Comparison of ENCODE assay signal across 22 cellular contexts in genomic region chr1:109304221-109304915, GRCh38. TPM values are rescaled to one million over a fixed set of nuclear protein-coding genes. Genes with fewer than 3 reads are reported as not detected.
A peak's percentile ranks its signal among the peaks of the same experiment; 100 is the strongest.
DNase-seq lines count a peak whose midpoint lies in the region; ATAC-seq, FAIRE-seq and TF ChIP-seq lines count a peak whose summit lies in the region.
"Had no signal": no experiment of that assay in that cellular context is flagged by ENCODE, and none has a peak within 500 bp of the region (broad histone marks: within the 10 kb centered on the region; RNA-seq: fewer than 3 reads in every experiment).

No MANE protein-coding gene starts in this region.

- H3K27ac ChIP-seq in WERI-Rb-1 (peak overlapping the region; percentile 83), gastroesophageal sphincter (peak overlapping the region; percentile 54 to 78 (median 78)), HepG2 (ENCODE audit: extremely low read length, insufficient read depth, low read length) (no peak overlapping the region), substantia nigra (ENCODE audit: low read depth, low read length, poor library complexity, severe bottlenecking) (peak overlapping the region; percentile 99)
- H3K27ac ChIP-seq: ascending aorta, RWPE1, thyroid gland had no signal

- H3K4me2 ChIP-seq in HepG2 (ENCODE audit: low read depth, low read length): no peak overlapping the region

- CTCF ChIA-PET in HepG2 (lab: Yijun Ruan, JAX; ENCODE audit: low intra/inter-chr PET ratio, low total read pairs): no interaction called here

- ATAC-seq in gastroesophageal sphincter (peak; percentile 26), HepG2 (no peak), GM18868 (IDR thresholded peaks at IDR 0.05; ENCODE audit: unreplicated experiment) (no peak)
- ATAC-seq: K562 had no signal

- H3K27me3 ChIP-seq in WERI-Rb-1 (ENCODE audit: insufficient read depth, low read depth, severe bottlenecking) (no peaks in the 10 kb centered on the region), gastroesophageal sphincter (no peaks in the 10 kb centered on the region), HepG2 (ENCODE audit: control insufficient read depth in 1 of 2, insufficient read depth in 2 of 2, low read length in 2 of 2) (no peaks in the 10 kb centered on the region)
- H3K27me3 ChIP-seq: ascending aorta, thyroid gland had no signal

- DNase-seq in WERI-Rb-1 (no peak), HepG2 (ENCODE audit: low spot score) (no peak), substantia nigra (lab: John Stamatoyannopoulos, UW) (peak in 45 of 49 donors; percentile 28 to 93 (median 72)), cortex of kidney (lab: John Stamatoyannopoulos, UW) (no peak), NCI-H2081 (lab: John Stamatoyannopoulos, UW) (no peak)
- DNase-seq in activated CD4-positive, alpha-beta T cell treated with anti-CD3 and anti-CD28 coated beads, Interleukin-2, amount 50 U/mL, for 4 hours: no peak
- DNase-seq: activated CD4-positive, alpha-beta T cell treated with anti-CD3 and anti-CD28 coated beads, Interleukin-2, amount 10 ng/mL, durations not matched to agents 7 days and 5 days; activated naive CD4-positive, alpha-beta T cell; Caco-2; endodermal cell; NCI-H187; stimulated activated CD4-positive, alpha-beta T cell treated with anti-CD3 and anti-CD28 coated beads, Interleukin-12 subunit alpha, Interleukin-12 subunit beta, amount 100 ng/mL, for 4 hours; thyroid gland had no signal

- no TSS peak for BruUV-seq in HepG2 (replicated peaks; lab: Mats Ljungman, UMichigan)

- in situ Hi-C loops in HepG2 (cut with HindIII; ENCODE audit: extremely low pct_ligation_motif_present, low pct_unique_long_range_greater_than_20kb): no loop called here

- peak; percentile 28 for FAIRE-seq in HepG2 (lab: Jason Lieb, UNC)
- FAIRE-seq: K562 had no signal

- intact Hi-C loops in HepG2 (cut with micrococcal nuclease; ENCODE audit: unreplicated experiment): no loop called here

- peaks cover 5 to 75% (median 14%) of the 10 kb centered on the region in 3 donors for H3K4me1 ChIP-seq in gastroesophageal sphincter
- peaks cover 84% of the 10 kb centered on the region for H3K4me1 ChIP-seq in HepG2 (ENCODE audit: insufficient read depth, low read length)

- no peaks in the 10 kb centered on the region for H3K79me2 ChIP-seq in HepG2 (ENCODE audit: insufficient read depth, low read length)

- H3K9ac ChIP-seq in HepG2 (ENCODE audit: insufficient read depth, low read depth, low read length): no peak overlapping the region

- no peaks in the 10 kb centered on the region for H4K20me1 ChIP-seq in HepG2 (ENCODE audit: insufficient read depth, low read length)

- H3K36me3 ChIP-seq in WERI-Rb-1 (no peaks in the 10 kb centered on the region), gastroesophageal sphincter (no peaks in the 10 kb centered on the region), HepG2 (replicated peaks in 1 of 2; ENCODE audit: control insufficient read depth in 1 of 2, insufficient read depth in 2 of 2, low read length in 2 of 2) (no peaks in the 10 kb centered on the region)
- H3K36me3 ChIP-seq: thyroid gland had no signal

- H2AFZ ChIP-seq in HepG2 (ENCODE audit: low read length): no peak overlapping the region

- POLR2A ChIA-PET in HepG2 (lab: Yijun Ruan, JAX): interaction anchor here (0.6 to 1.6 kb wide), 2 partner anchors 9 to 21 kb away, joined by 4 to 6 read pairs; partner anchors contain the start of gene PSRC1

- WGBS in gastroesophageal sphincter (ENCODE audit: low coverage in 1 of 2), 2 donors: 33 to 34% methylated on average over 2 to 6 of the region's 8 CpGs
- 83% methylated on average over 5 of the region's 8 CpGs for WGBS in HepG2 (ENCODE audit: low lambda C conversion rate)

- TF ChIP-seq CTCF in WERI-Rb-1 (IDR thresholded peaks at IDR 0.05; ENCODE audit: low read depth, low read length) (no peak), gastroesophageal sphincter (IDR thresholded peaks at IDR 0.05) (peak in 1 of 4 experiments; percentile 15), HepG2 (CRISPR knock-in tag; IDR thresholded peaks at IDR 0.05) (no peak)

- H3K4me3 ChIP-seq in WERI-Rb-1 (ENCODE audit: low read depth, low read length): no peak overlapping the region
- no peak overlapping the region for H3K4me3 ChIP-seq in gastroesophageal sphincter
- H3K4me3 ChIP-seq in HepG2 (replicated peaks in 1 of 3; ENCODE audit: insufficient read depth in 1 of 3, low read depth in 2 of 3, low read length in 3 of 3): no peak overlapping the region
- H3K4me3 ChIP-seq: ascending aorta, K562, thyroid gland had no signal

- no peak for TF ChIP-seq POLR2A in gastroesophageal sphincter (IDR thresholded peaks at IDR 0.05)
- no peak for TF ChIP-seq POLR2A in HepG2 (IDR thresholded peaks at IDR 0.05; ENCODE audit: insufficient read depth in 1 of 2, low read depth in 2 of 2, low read length in 2 of 2)

- H3K9me3 ChIP-seq in WERI-Rb-1 (ENCODE audit: severe bottlenecking): no peaks in the 10 kb centered on the region
- H3K9me3 ChIP-seq in gastroesophageal sphincter: no peaks in the 10 kb centered on the region
- H3K9me3 ChIP-seq in HepG2 (ENCODE audit: low read length): no peaks in the 10 kb centered on the region
- H3K9me3 ChIP-seq: ascending aorta, Caco-2, thyroid gland had no signal

- no peak for TF ChIP-seq EP300 in gastroesophageal sphincter (IDR thresholded peaks at IDR 0.05)
- TF ChIP-seq EP300 in HepG2 (IDR thresholded peaks at IDR 0.05; ENCODE audit: low read depth in 2 of 2, low read length in 2 of 2): no peak
- no peak for TF ChIP-seq EP300 in HepG2 (CRISPR knock-in tag; IDR thresholded peaks at IDR 0.05; ENCODE audit: borderline replicate concordance)

- no peak for TF ChIP-seq RAD21 in HepG2 (CRISPR knock-in tag; IDR thresholded peaks at IDR 0.05)

RNA-seq across cellular contexts. Expression of gene MYBPHL, which starts 2.4 kb away (rescaled TPM):
- total RNA-seq in gastroesophageal sphincter: under 1 TPM in 1 of 4 donors, not detected in 3; 0.46 TPM
- total RNA-seq in HepG2 (2016; rRNA removed; fragmentation: Illumina TruSeq; extraction: Trizol): 3.8 and 5.7 TPM in 2 replicates
- total RNA-seq in HepG2 (2016; cell fraction: cytosol; rRNA removed; fragmentation: Illumina TruSeq; extraction: Trizol; ENCODE audit: low read depth): 3.1 and 3.6 TPM in 2 replicates
- 2.8 and 5.0 TPM in 2 replicates for total RNA-seq in HepG2 (2016; cell fraction: insoluble cytoplasmic fraction; rRNA removed; fragmentation: Illumina TruSeq; extraction: Trizol)
- total RNA-seq in HepG2 (2016; cell fraction: membrane; rRNA removed; fragmentation: Illumina TruSeq; extraction: Trizol): 3.2 and 3.4 TPM in 2 replicates
- 2.4 and 2.6 TPM in 2 replicates for total RNA-seq in HepG2 (2016; cell fraction: nucleus; rRNA removed; fragmentation: Illumina TruSeq; extraction: Trizol)
- 3.7 and 6.1 TPM in 2 replicates for polyA plus RNA-seq in HepG2 (2011; rRNA removed)
- polyA plus RNA-seq in HepG2 (2011; cell fraction: cytosol; rRNA removed): 4.3 and 4.4 TPM in 2 replicates
- polyA plus RNA-seq in HepG2 (2011; cell fraction: nucleus; rRNA removed): 6.0 and 7.0 TPM in 2 replicates
- polyA plus RNA-seq in HepG2 (2012): 2.5 and 2.7 TPM in 2 replicates
- 2.2 TPM in 2 replicates for polyA plus RNA-seq in HepG2 (2016; cell fraction: cytosol; fragmentation: Illumina TruSeq; extraction: Trizol; ENCODE audit: low read depth)
- polyA plus RNA-seq in HepG2 (2016; cell fraction: insoluble cytoplasmic fraction; fragmentation: Illumina TruSeq; extraction: Trizol; ENCODE audit: low read depth): 4.9 and 5.8 TPM in 2 replicates
- 2.6 and 2.9 TPM in 2 replicates for polyA plus RNA-seq in HepG2 (2016; cell fraction: membrane; fragmentation: Illumina TruSeq; extraction: Trizol; ENCODE audit: low read depth)
- polyA plus RNA-seq in HepG2 (2016; cell fraction: nucleus; fragmentation: Illumina TruSeq; extraction: Trizol; ENCODE audit: insufficient read depth, low read depth): 4.3 and 5.1 TPM in 2 replicates
- polyA minus RNA-seq in HepG2 (2011; rRNA and poly(A)+ RNA removed; ENCODE audit: low replicate concordance): 0.30 and 3.0 TPM in 2 replicates
- 1.1 and 1.3 TPM in 2 replicates for polyA minus RNA-seq in HepG2 (2011; cell fraction: cytosol; rRNA and poly(A)+ RNA removed)
- 2.3 and 2.9 TPM in 2 replicates for polyA minus RNA-seq in HepG2 (2011; cell fraction: nucleus; rRNA and poly(A)+ RNA removed)
- total RNA-seq: activated CD4-positive, alpha-beta T cell treated with anti-CD3 and anti-CD28 coated beads, Interleukin-2, amount 10 ng/mL, durations not matched to agents 7 days and 5 days; ascending aorta; Caco-2; chondrocyte; endodermal cell; kidney epithelial cell; mononuclear cell; NCI-H460; thyroid gland had no signal

RNA-seq across cellular contexts. Expression of gene PSRC1, which starts 21.4 kb away (rescaled TPM):
- total RNA-seq in gastroesophageal sphincter (10 to 100 TPM in 2 of 4 donors, 1 to 10 TPM in 2; 6.9 to 26.9 (median 10.3) TPM), HepG2 (2016; rRNA removed; fragmentation: Illumina TruSeq; extraction: Trizol) (26.5 and 28.6 TPM in 2 replicates)
- total RNA-seq in HepG2 (2016; cell fraction: cytosol; rRNA removed; fragmentation: Illumina TruSeq; extraction: Trizol; ENCODE audit: low read depth): 15.7 and 18.2 TPM in 2 replicates
- 23.7 and 27.5 TPM in 2 replicates for total RNA-seq in HepG2 (2016; cell fraction: insoluble cytoplasmic fraction; rRNA removed; fragmentation: Illumina TruSeq; extraction: Trizol)
- 24.4 and 25.4 TPM in 2 replicates for total RNA-seq in HepG2 (2016; cell fraction: membrane; rRNA removed; fragmentation: Illumina TruSeq; extraction: Trizol)
- 23.6 and 27.9 TPM in 2 replicates for total RNA-seq in HepG2 (2016; cell fraction: nucleus; rRNA removed; fragmentation: Illumina TruSeq; extraction: Trizol)
- polyA plus RNA-seq in HepG2 (2011; rRNA removed): 23.9 and 30.3 TPM in 2 replicates
- polyA plus RNA-seq in HepG2 (2011; cell fraction: cytosol; rRNA removed): 11.8 and 18.1 TPM in 2 replicates
- polyA plus RNA-seq in HepG2 (2011; cell fraction: nucleus; rRNA removed): 104 and 135 TPM in 2 replicates
- polyA plus RNA-seq in HepG2 (2012): 12.2 and 19.3 TPM in 2 replicates
- polyA plus RNA-seq in HepG2 (2016; cell fraction: cytosol; fragmentation: Illumina TruSeq; extraction: Trizol; ENCODE audit: low read depth): 13.9 and 14.3 TPM in 2 replicates
- 37.5 and 41.0 TPM in 2 replicates for polyA plus RNA-seq in HepG2 (2016; cell fraction: insoluble cytoplasmic fraction; fragmentation: Illumina TruSeq; extraction: Trizol; ENCODE audit: low read depth)
- 24.3 and 27.2 TPM in 2 replicates for polyA plus RNA-seq in HepG2 (2016; cell fraction: membrane; fragmentation: Illumina TruSeq; extraction: Trizol; ENCODE audit: low read depth)
- polyA plus RNA-seq in HepG2 (2016; cell fraction: nucleus; fragmentation: Illumina TruSeq; extraction: Trizol; ENCODE audit: insufficient read depth, low read depth): 82.1 and 85.7 TPM in 2 replicates
- polyA minus RNA-seq in HepG2 (2011; rRNA and poly(A)+ RNA removed; ENCODE audit: low replicate concordance): 12.7 and 26.2 TPM in 2 replicates
- polyA minus RNA-seq in HepG2 (2011; cell fraction: cytosol; rRNA and poly(A)+ RNA removed): 7.7 and 12.2 TPM in 2 replicates
- 12.3 and 21.4 TPM in 2 replicates for polyA minus RNA-seq in HepG2 (2011; cell fraction: nucleus; rRNA and poly(A)+ RNA removed)

RNA-seq across cellular contexts. Expression of gene CELSR2, which starts 55.0 kb away (rescaled TPM):
- total RNA-seq in gastroesophageal sphincter (10 to 100 TPM in 2 of 4 donors, 1 to 10 TPM in 2; 5.7 to 18.6 (median 9.1) TPM), HepG2 (2016; rRNA removed; fragmentation: Illumina TruSeq; extraction: Trizol) (3.1 and 4.0 TPM in 2 replicates)
- total RNA-seq in HepG2 (2016; cell fraction: cytosol; rRNA removed; fragmentation: Illumina TruSeq; extraction: Trizol; ENCODE audit: low read depth): 1.9 and 2.7 TPM in 2 replicates
- 2.4 and 4.3 TPM in 2 replicates for total RNA-seq in HepG2 (2016; cell fraction: insoluble cytoplasmic fraction; rRNA removed; fragmentation: Illumina TruSeq; extraction: Trizol)
- total RNA-seq in HepG2 (2016; cell fraction: membrane; rRNA removed; fragmentation: Illumina TruSeq; extraction: Trizol): 1.9 and 2.3 TPM in 2 replicates
- 7.6 and 9.5 TPM in 2 replicates for total RNA-seq in HepG2 (2016; cell fraction: nucleus; rRNA removed; fragmentation: Illumina TruSeq; extraction: Trizol)
- polyA plus RNA-seq in HepG2 (2011; rRNA removed): 6.6 and 7.8 TPM in 2 replicates
- polyA plus RNA-seq in HepG2 (2011; cell fraction: cytosol; rRNA removed): 3.6 and 4.4 TPM in 2 replicates
- polyA plus RNA-seq in HepG2 (2011; cell fraction: nucleus; rRNA removed): 23.5 and 27.3 TPM in 2 replicates
- 5.9 and 7.3 TPM in 2 replicates for polyA plus RNA-seq in HepG2 (2012)
- 0.35 and 0.41 TPM in 2 replicates for polyA plus RNA-seq in HepG2 (2016; cell fraction: cytosol; fragmentation: Illumina TruSeq; extraction: Trizol; ENCODE audit: low read depth)
- 2.4 and 3.9 TPM in 2 replicates for polyA plus RNA-seq in HepG2 (2016; cell fraction: insoluble cytoplasmic fraction; fragmentation: Illumina TruSeq; extraction: Trizol; ENCODE audit: low read depth)
- polyA plus RNA-seq in HepG2 (2016; cell fraction: membrane; fragmentation: Illumina TruSeq; extraction: Trizol; ENCODE audit: low read depth): 0.68 TPM in 2 replicates
- 18.1 and 20.4 TPM in 2 replicates for polyA plus RNA-seq in HepG2 (2016; cell fraction: nucleus; fragmentation: Illumina TruSeq; extraction: Trizol; ENCODE audit: insufficient read depth, low read depth)
- 25.8 and 30.0 TPM in 2 replicates for polyA minus RNA-seq in HepG2 (2011; rRNA and poly(A)+ RNA removed; ENCODE audit: low replicate concordance)
- 7.9 and 9.1 TPM in 2 replicates for polyA minus RNA-seq in HepG2 (2011; cell fraction: cytosol; rRNA and poly(A)+ RNA removed)
- 13.4 and 15.3 TPM in 2 replicates for polyA minus RNA-seq in HepG2 (2011; cell fraction: nucleus; rRNA and poly(A)+ RNA removed)

Comparison
In these comparisons a context has a peak if more than half of its experiments do, and no peak if none do; other contexts are left out.
1. DNase-seq: peak in substantia nigra (45 of 49); none in WERI-Rb-1 (single experiment), HepG2 (single experiment), cortex of kidney (single experiment), activated CD4-positive, alpha-beta T cell treated with anti-CD3 and anti-CD28 coated beads, Interleukin-2, amount 50 U/mL, for 4 hours (0 of 2) and NCI-H2081 (0 of 2).